8 cellular contexts compared by ENCODE assay signal in genomic region chr10:97849491-97850402, GRCh38. TPM values are rescaled to one million over a fixed set of nuclear protein-coding genes. Genes with fewer than 3 reads are reported as not detected.
DNase-seq lines count a peak whose midpoint lies in the region; ATAC-seq, FAIRE-seq and TF ChIP-seq lines count a peak whose summit lies in the region.

Gene GOLGA7B (plus strand): TSS chr10:97849843. CDS start chr10:97850304, 461 bp downstream.

- FAIRE-seq in D721Med (lab: Jason Lieb, UNC), result no peak

- H3K27me3 ChIP-seq in psoas muscle (ENCODE audit: insufficient read depth in 3 of 3, low read length in 2 of 3), result peaks cover 0 to 6% (median 0%) of the 10 kb centered on the region in 3 donors

- no peak within 1 kb of the TSS for H3K27ac ChIP-seq in psoas muscle

- H3K4me1 ChIP-seq in psoas muscle, result peaks cover 8% of the 10 kb centered on the region

- intact Hi-C loops in Right ventricle myocardium superior (cut with DNase I) (no loop called here), psoas muscle (cut with DNase I) (loop anchor here in 1 of 2 donors (5.0 kb wide), 1 partner anchor 82 kb away; no protein-coding TSS in a partner anchor)

- TF ChIP-seq CTCF in D721Med (IDR thresholded peaks at IDR 0.05; ENCODE audit: insufficient read depth, missing control alignments), result no peak
- TF ChIP-seq CTCF in HFF-Myc (IDR thresholded peaks at IDR 0.05; ENCODE audit: low read depth, low read length, missing control alignments), result no peak
- TF ChIP-seq CTCF in psoas muscle (IDR thresholded peaks at IDR 0.05), result no peak

- H3K4me3 ChIP-seq in HFF-Myc (replicated peaks; ENCODE audit: low read depth, low read length), result peak within 1 kb of the TSS; percentile 17; the same call in 1 of the 2 replicates
- peak within 1 kb of the TSS; percentile 69 for H3K4me3 ChIP-seq in psoas muscle

- peak; percentile 67 for DNase-seq in D721Med (ENCODE audit: insufficient read length, low spot score)
- DNase-seq in HFF-Myc (ENCODE audit: extremely low read depth, low read depth), result no peak
- peak; percentile 29 for DNase-seq in RKO (ENCODE audit: low spot score)
- DNase-seq in activated gamma-delta T cell treated with anti-CD3 and anti-CD28 coated beads, Interleukin-2, amount 50 U/mL, for 16 hours (ENCODE audit: low read depth), result peak; percentile 32
- no peak for DNase-seq in Right ventricle myocardium superior
- peak in 1 of 2 donors; percentile 28 for DNase-seq in psoas muscle
- DNase-seq in NCI-H446 (lab: John Stamatoyannopoulos, UW), result no peak

- ATAC-seq in Right ventricle myocardium superior (ENCODE audit: poor library complexity) (peak; percentile 82), psoas muscle (peak; percentile 77 to 83 (median 80)), GM21423 (IDR thresholded peaks at IDR 0.05; ENCODE audit: unreplicated experiment) (no peak)

- H3K36me3 ChIP-seq in psoas muscle (ENCODE audit: insufficient read depth in 1 of 2, low read depth in 1 of 2), result no peaks in the 10 kb centered on the region

- WGBS in psoas muscle, 3 donors, result 1 to 2% (median 1%) methylated on average over 39 to 95 of the region's 96 CpGs

- H3K9me3 ChIP-seq in psoas muscle, result no peaks in the 10 kb centered on the region

RNA-seq across cellular contexts. Expression of gene GOLGA7B, which starts in this region (rescaled TPM):
- total RNA-seq in Right ventricle myocardium superior (0.11 TPM), psoas muscle (1 to 10 TPM in 2 of 4 donors, under 1 TPM in 2; 0.19 to 4.1 (median 0.99) TPM)
- polyA plus RNA-seq in psoas muscle, result 1 to 10 TPM in 1 of 3 donors, under 1 TPM in 2; 0.46 to 1.6 (median 0.77) TPM

Comparison
In these comparisons a context has a peak if more than half of its experiments do, and no peak if none do; other contexts are left out.
1. Peak in ATAC-seq in Right ventricle myocardium superior; RNA of the gene not detected or under 1 TPM.
2. DNase-seq: peak in D721Med (single experiment), RKO (single experiment) and activated gamma-delta T cell treated with anti-CD3 and anti-CD28 coated beads, Interleukin-2, amount 50 U/mL, for 16 hours (single experiment); none in HFF-Myc (single experiment), Right ventricle myocardium superior (single experiment) and NCI-H446 (0 of 2).